20 cellular contexts compared by ENCODE assay signal in the genomic region with DNA sequence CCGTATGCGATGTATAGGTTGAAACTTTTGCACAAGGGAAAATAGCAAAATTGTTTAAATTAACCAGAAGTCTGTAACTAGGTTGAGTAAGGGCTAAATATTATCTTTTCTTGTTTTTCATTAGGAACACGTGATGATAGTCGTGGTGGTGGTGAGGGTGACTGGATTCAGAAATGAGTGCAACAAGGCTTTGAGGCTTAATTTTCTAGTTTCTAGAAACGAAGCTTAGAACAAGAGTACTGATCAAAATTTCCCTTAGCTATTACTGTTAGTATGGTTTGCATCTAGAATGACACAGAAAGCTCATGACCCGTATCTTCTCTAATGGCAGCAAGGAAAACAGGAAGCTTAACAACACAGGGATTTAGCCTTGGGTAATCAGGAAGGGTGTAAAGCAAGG. TPM values are rescaled to one million over a fixed set of nuclear protein-coding genes. Genes with fewer than 3 reads are reported as not detected.
DNase-seq lines count a peak whose midpoint lies in the region; ATAC-seq, FAIRE-seq and TF ChIP-seq lines count a peak whose summit lies in the region.
"Had no signal": no experiment of that assay in that cellular context is flagged by ENCODE, and none has a peak within 500 bp of the region (broad histone marks: within the 10 kb centered on the region; RNA-seq: fewer than 3 reads in every experiment).

No MANE protein-coding gene starts in this region.

- no peak for TF ChIP-seq POLR2A in GM12892 (IDR thresholded peaks at IDR 0.05; ENCODE audit: low read depth, low read length)

- H3K4me3 Mint-ChIP-seq in activated T-cell treated with anti-CD3 and anti-CD28 coated beads, Interleukin-2, amount 50 U/mL, for 24 hours = no peak overlapping the region
- no peak overlapping the region for H3K4me3 Mint-ChIP-seq in activated CD4-positive, alpha-beta memory T cell treated with anti-CD3 and anti-CD28 coated beads, Interleukin-2, amount 10 ng/mL, durations not matched to agents 7 days and 5 days
- no peak overlapping the region for H3K4me3 Mint-ChIP-seq in nephron progenitor cell
- H3K4me3 Mint-ChIP-seq: brain had no signal

- peaks cover 41% of the 10 kb centered on the region for H3K4me1 Mint-ChIP-seq in activated T-cell treated with anti-CD3 and anti-CD28 coated beads, Interleukin-2, amount 50 U/mL, for 24 hours (ENCODE audit: low read depth)
- H3K4me1 Mint-ChIP-seq in activated CD4-positive, alpha-beta memory T cell treated with anti-CD3 and anti-CD28 coated beads, Interleukin-2, amount 10 ng/mL, durations not matched to agents 7 days and 5 days = peaks cover 17% of the 10 kb centered on the region
- peaks cover 7% of the 10 kb centered on the region for H3K4me1 Mint-ChIP-seq in nephron progenitor cell

- H3K4me3 ChIP-seq in HAP-1 = no peak overlapping the region
- H3K4me3 ChIP-seq: heart right ventricle, mucosa of descending colon, skin epidermis, tibial artery had no signal

- FAIRE-seq in GM12892 (lab: Jason Lieb, UNC) = peak; percentile 9
- FAIRE-seq: colon, endometrium, HTR-8/SVneo had no signal

- intact Hi-C loops in left cardiac atrium (cut with DNase I) = no loop called here

- ATAC-seq in left cardiac atrium = no peak
- ATAC-seq: heart right ventricle, mucosa of descending colon had no signal

- POLR2A ChIA-PET in activated CD4-positive, alpha-beta memory T cell treated with anti-CD3 and anti-CD28 coated beads, Interleukin-2, amount 10 ng/mL, durations not matched to agents 7 days and 5 days (lab: Charles Lee) = no interaction called here

- no peaks in the 10 kb centered on the region for H3K27me3 ChIP-seq in HAP-1 (ENCODE audit: low read depth)
- H3K27me3 ChIP-seq: heart right ventricle, tibial artery had no signal

- no peaks in the 10 kb centered on the region for H3K27me3 Mint-ChIP-seq in activated T-cell treated with anti-CD3 and anti-CD28 coated beads, Interleukin-2, amount 50 U/mL, for 24 hours
- no peaks in the 10 kb centered on the region for H3K27me3 Mint-ChIP-seq in activated CD4-positive, alpha-beta memory T cell treated with anti-CD3 and anti-CD28 coated beads, Interleukin-2, amount 10 ng/mL, durations not matched to agents 7 days and 5 days
- H3K27me3 Mint-ChIP-seq in nephron progenitor cell (ENCODE audit: low read depth, poor library complexity) = no peaks in the 10 kb centered on the region
- H3K27me3 Mint-ChIP-seq: brain had no signal

- H3K36me3 ChIP-seq in HAP-1 (replicated peaks) = peaks cover 90% of the 10 kb centered on the region

- H3K36me3 Mint-ChIP-seq in activated T-cell treated with anti-CD3 and anti-CD28 coated beads, Interleukin-2, amount 50 U/mL, for 24 hours (ENCODE audit: low read depth) = peaks cover 95% of the 10 kb centered on the region
- H3K36me3 Mint-ChIP-seq in activated CD4-positive, alpha-beta memory T cell treated with anti-CD3 and anti-CD28 coated beads, Interleukin-2, amount 10 ng/mL, durations not matched to agents 7 days and 5 days (ENCODE audit: low read depth) = peaks cover 64% of the 10 kb centered on the region
- H3K36me3 Mint-ChIP-seq in nephron progenitor cell (ENCODE audit: low read depth) = peaks cover 60% of the 10 kb centered on the region

- CTCF ChIA-PET in activated CD4-positive, alpha-beta memory T cell treated with anti-CD3 and anti-CD28 coated beads, Interleukin-2, amount 10 ng/mL, durations not matched to agents 7 days and 5 days (lab: Charles Lee) = no interaction called here

- H3K9me3 ChIP-seq in HAP-1 = no peaks in the 10 kb centered on the region
- H3K9me3 ChIP-seq: heart right ventricle, mucosa of descending colon, tibial artery had no signal

- H3K27ac Mint-ChIP-seq in activated T-cell treated with anti-CD3 and anti-CD28 coated beads, Interleukin-2, amount 50 U/mL, for 24 hours = peak overlapping the region; percentile 92
- peak overlapping the region; percentile 2 for H3K27ac Mint-ChIP-seq in activated CD4-positive, alpha-beta memory T cell treated with anti-CD3 and anti-CD28 coated beads, Interleukin-2, amount 10 ng/mL, durations not matched to agents 7 days and 5 days
- peak overlapping the region; percentile 65 for H3K27ac Mint-ChIP-seq in nephron progenitor cell

- no peak for DNase-seq in activated T-cell treated with anti-CD3 and anti-CD28 coated beads, Interleukin-2, amount 50 U/mL, for 24 hours
- DNase-seq in activated T-cell treated with anti-CD3 and anti-CD28 coated beads for 4 hours (no peak), GM12892 (ENCODE audit: insufficient read length) (no peak), nephron progenitor cell (no peak), left cardiac atrium (no peak), GM19238 (ENCODE audit: insufficient read length, low spot score) (no peak), HAP-1 (ENCODE audit: low spot score in 2 of 2) (no peak)
- DNase-seq in activated CD4-positive, alpha-beta memory T cell treated with anti-CD3 and anti-CD28 coated beads, Interleukin-2, amount 10 ng/mL, durations not matched to agents 7 days and 5 days = no peak
- DNase-seq: activated gamma-delta T cell, DMS79, heart right ventricle, mucosa of descending colon, NCI-H2029 treated with DMSO at 0.1 percent for 48 hours, NCI-H446, tibial artery had no signal

- in situ Hi-C loops in HAP-1 (cut with MboI; ENCODE audit: low sequenced_read_pairs) = no loop called here

- no peak for TF ChIP-seq CTCF in nephron progenitor cell (IDR thresholded peaks at IDR 0.05)

- H3K9me3 Mint-ChIP-seq in activated T-cell treated with anti-CD3 and anti-CD28 coated beads, Interleukin-2, amount 50 U/mL, for 24 hours = no peaks in the 10 kb centered on the region
- H3K9me3 Mint-ChIP-seq in activated CD4-positive, alpha-beta memory T cell treated with anti-CD3 and anti-CD28 coated beads, Interleukin-2, amount 10 ng/mL, durations not matched to agents 7 days and 5 days = no peaks in the 10 kb centered on the region
- H3K9me3 Mint-ChIP-seq in nephron progenitor cell = no peaks in the 10 kb centered on the region
- H3K9me3 Mint-ChIP-seq: brain had no signal

- no peaks in the 10 kb centered on the region; the same call in none of the 2 replicates for H3K4me1 ChIP-seq in HAP-1
- H3K4me1 ChIP-seq: tibial artery had no signal

RNA-seq across cellular contexts. Expression of a gene that starts 7.0 kb away (rescaled TPM):
- polyA plus RNA-seq in GM12892 (2012; ENCODE audit: missing spikeins) = 406 TPM
- 10 to 100 TPM; 56.4 to 76.7 TPM for total RNA-seq in activated CD4-positive, alpha-beta memory T cell treated with anti-CD3 and anti-CD28 coated beads, Interleukin-2, amount 10 ng/mL, durations not matched to agents 7 days and 5 days
- total RNA-seq in left cardiac atrium = 100 to 1,000 TPM; 144 to 164 TPM

RNA-seq across cellular contexts. Expression of a gene that starts 7.1 kb away (rescaled TPM):
- polyA plus RNA-seq in GM12892 (2012; ENCODE audit: missing spikeins) = 7.4 TPM
- total RNA-seq in activated CD4-positive, alpha-beta memory T cell treated with anti-CD3 and anti-CD28 coated beads, Interleukin-2, amount 10 ng/mL, durations not matched to agents 7 days and 5 days = 10 to 100 TPM; 12.5 to 12.8 TPM
- total RNA-seq in left cardiac atrium = 10 to 100 TPM in 1 of 2 donors, 1 to 10 TPM in 1; 9.8 to 10.6 TPM

RNA-seq across cellular contexts. Expression of a gene that starts 46.0 kb away (rescaled TPM):
- polyA plus RNA-seq in GM12892 (2012; ENCODE audit: missing spikeins) = 61.6 TPM
- 100 to 1,000 TPM; 117 to 120 TPM for total RNA-seq in activated CD4-positive, alpha-beta memory T cell treated with anti-CD3 and anti-CD28 coated beads, Interleukin-2, amount 10 ng/mL, durations not matched to agents 7 days and 5 days
- 10 to 100 TPM; 53.1 to 56.6 TPM for total RNA-seq in left cardiac atrium

Comparison
In these comparisons a context has a peak if more than half of its experiments do, and no peak if none do; other contexts are left out.
1. H3K27ac Mint-ChIP-seq: peak in every context shown above with its lines; median percentile 92 in activated T-cell treated with anti-CD3 and anti-CD28 coated beads, Interleukin-2, amount 50 U/mL, for 24 hours; 65 in nephron progenitor cell; 2 in activated CD4-positive, alpha-beta memory T cell treated with anti-CD3 and anti-CD28 coated beads, Interleukin-2, amount 10 ng/mL, durations not matched to agents 7 days and 5 days.